In genomic region chr19:50821248-50821612, GRCh38 we compare ENCODE assay signal across 1 cellular context.
A peak's percentile ranks its signal among the peaks of the same experiment; 100 is the strongest.
TF ChIP-seq lines count a peak whose summit lies in the region.

No MANE protein-coding gene starts in this region.

TF ChIP-seq in HEK293, 187 proteins besides CTCF, POLR2A, EP300 and RAD21:
- TF ChIP-seq ZNF366 (tag by site-specific recombination; conservative IDR thresholded peaks at IDR 0.05) = no peak
- TF ChIP-seq, protein P1, sequence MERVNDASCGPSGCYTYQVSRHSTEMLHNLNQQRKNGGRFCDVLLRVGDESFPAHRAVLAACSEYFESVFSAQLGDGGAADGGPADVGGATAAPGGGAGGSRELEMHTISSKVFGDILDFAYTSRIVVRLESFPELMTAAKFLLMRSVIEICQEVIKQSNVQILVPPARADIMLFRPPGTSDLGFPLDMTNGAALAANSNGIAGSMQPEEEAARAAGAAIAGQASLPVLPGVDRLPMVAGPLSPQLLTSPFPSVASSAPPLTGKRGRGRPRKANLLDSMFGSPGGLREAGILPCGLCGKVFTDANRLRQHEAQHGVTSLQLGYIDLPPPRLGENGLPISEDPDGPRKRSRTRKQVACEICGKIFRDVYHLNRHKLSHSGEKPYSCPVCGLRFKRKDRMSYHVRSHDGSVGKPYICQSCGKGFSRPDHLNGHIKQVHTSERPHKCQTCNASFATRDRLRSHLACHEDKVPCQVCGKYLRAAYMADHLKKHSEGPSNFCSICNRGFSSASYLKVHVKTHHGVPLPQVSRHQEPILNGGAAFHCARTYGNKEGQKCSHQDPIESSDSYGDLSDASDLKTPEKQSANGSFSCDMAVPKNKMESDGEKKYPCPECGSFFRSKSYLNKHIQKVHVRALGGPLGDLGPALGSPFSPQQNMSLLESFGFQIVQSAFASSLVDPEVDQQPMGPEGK (tag by site-specific recombination; IDR thresholded peaks at IDR 0.05) = peak; percentile 13; the same call in 1 of the 2 replicates
TF ChIP-seq in HEK293: peak in this region for 1.
